ENCODE assay signal across 27 cellular contexts in the genomic region with DNA sequence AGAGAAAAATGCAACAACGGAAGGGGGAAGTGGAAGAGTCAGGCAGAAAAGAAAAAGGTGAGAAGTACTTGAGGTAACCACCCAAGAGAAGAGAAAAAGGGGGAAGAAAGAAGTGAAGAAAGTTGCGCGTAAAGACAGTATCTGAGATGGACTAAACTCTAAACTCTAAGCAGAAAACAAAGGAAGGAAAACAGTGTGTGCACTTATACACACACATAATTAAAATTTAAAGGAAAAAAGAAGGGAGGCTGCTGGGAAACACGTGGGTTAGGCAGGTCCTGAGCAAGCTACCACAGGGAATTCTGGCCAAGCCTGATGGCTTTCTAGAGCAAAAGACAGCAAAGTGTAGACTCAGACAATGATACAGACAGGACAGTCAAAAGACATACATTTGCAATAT.
"Had no signal": no experiment of that assay in that cellular context is flagged by ENCODE, and none has a peak within 500 bp of the region (broad histone marks: within the 10 kb centered on the region; RNA-seq: fewer than 3 reads in every experiment).

No MANE protein-coding gene starts in this region.

- H3K27me3 Mint-ChIP-seq: activated CD4-positive, alpha-beta T cell treated with anti-CD3 and anti-CD28 coated beads, Interleukin-2, amount 10 ng/mL, durations not matched to agents 7 days and 5 days; activated CD8-positive, alpha-beta T cell treated with anti-CD3 and anti-CD28 coated beads for 36 hours; naive thymus-derived CD4-positive, alpha-beta T cell had no signal

- H3K4me3 Mint-ChIP-seq: activated CD4-positive, alpha-beta T cell treated with anti-CD3 and anti-CD28 coated beads, Interleukin-2, amount 10 ng/mL, durations not matched to agents 7 days and 5 days; activated CD8-positive, alpha-beta T cell treated with anti-CD3 and anti-CD28 coated beads for 36 hours; activated T-helper 1 cell treated with anti-CD3 and anti-CD28 coated beads, Interleukin-12 subunit alpha, Interleukin-12 subunit beta, Interleukin-2, Interleukin-4 antibody, amounts not matched to agents 30 ng/mL and 10 ng/mL and 1 ng/mL, durations not matched to agents 14 hours and 24 hours and 36 hours; naive thymus-derived CD4-positive, alpha-beta T cell; neural progenitor cell had no signal

- H3K9me3 ChIP-seq: heart left ventricle, lower lobe of right lung, pancreas, psoas muscle, right atrium auricular region, spleen, thyroid gland, upper lobe of right lung had no signal

- H3K4me1 Mint-ChIP-seq: neural progenitor cell had no signal

- H3K4me3 ChIP-seq: heart left ventricle, lower lobe of right lung, neural progenitor cell, pancreas, right atrium auricular region, spleen, thyroid gland, upper lobe of right lung had no signal

- H2AFZ ChIP-seq: neural progenitor cell had no signal

- H3K36me3 ChIP-seq: brain microvascular endothelial cell, right atrium auricular region, upper lobe of right lung had no signal

- H3K27ac Mint-ChIP-seq: activated CD4-positive, alpha-beta T cell treated with anti-CD3 and anti-CD28 coated beads, Interleukin-2, amount 10 ng/mL, durations not matched to agents 7 days and 5 days; activated CD8-positive, alpha-beta T cell treated with anti-CD3 and anti-CD28 coated beads for 36 hours; activated naive CD4-positive, alpha-beta T cell treated with anti-CD3 and anti-CD28 coated beads, Interleukin-2, amount 50 U/mL, for 72 hours; activated T-helper 1 cell treated with anti-CD3 and anti-CD28 coated beads, Interleukin-12 subunit alpha, Interleukin-12 subunit beta, Interleukin-2, Interleukin-4 antibody, amounts not matched to agents 30 ng/mL and 10 ng/mL and 1 ng/mL, durations not matched to agents 14 hours and 24 hours and 36 hours; neural progenitor cell had no signal

- H3K4me2 ChIP-seq: neural progenitor cell had no signal

- ATAC-seq: activated CD4-positive, CD25-positive, alpha-beta regulatory T cell treated with anti-CD3 and anti-CD28 coated beads, Interleukin-2, amount 50 U/mL, for 24 hours; activated naive CD4-positive, alpha-beta T cell treated with anti-CD3 and anti-CD28 coated beads, Interleukin-2, amount 50 U/mL, for 72 hours; esophagus mucosa; heart left ventricle; left colon; lower lobe of right lung; naive thymus-derived CD4-positive, alpha-beta T cell; psoas muscle; upper lobe of right lung had no signal

- H3K9ac ChIP-seq: neural progenitor cell had no signal

- H3K27ac ChIP-seq: brain microvascular endothelial cell, lower lobe of right lung, neural progenitor cell, thyroid gland, upper lobe of right lung had no signal

- H3K9me3 Mint-ChIP-seq: activated CD4-positive, alpha-beta T cell treated with anti-CD3 and anti-CD28 coated beads, Interleukin-2, amount 10 ng/mL, durations not matched to agents 7 days and 5 days; activated CD8-positive, alpha-beta T cell treated with anti-CD3 and anti-CD28 coated beads for 36 hours; activated naive CD4-positive, alpha-beta T cell treated with anti-CD3 and anti-CD28 coated beads, Interleukin-2, amount 50 U/mL, for 72 hours; activated T-helper 1 cell treated with anti-CD3 and anti-CD28 coated beads, Interleukin-12 subunit alpha, Interleukin-12 subunit beta, Interleukin-2, Interleukin-4 antibody, amounts not matched to agents 30 ng/mL and 10 ng/mL and 1 ng/mL, durations not matched to agents 14 hours and 24 hours and 36 hours; naive thymus-derived CD4-positive, alpha-beta T cell; neural progenitor cell had no signal

- H3K4me1 ChIP-seq: neural progenitor cell had no signal

- H3K27me3 ChIP-seq: brain microvascular endothelial cell, heart left ventricle, neural progenitor cell, pancreas, right atrium auricular region, spleen, thyroid gland, upper lobe of right lung had no signal

- DNase-seq: activated CD4-positive, alpha-beta T cell treated with anti-CD3 and anti-CD28 coated beads, Interleukin-2, amount 10 ng/mL, durations not matched to agents 7 days and 5 days; activated CD8-positive, alpha-beta T cell treated with anti-CD3 and anti-CD28 coated beads for 36 hours; activated gamma-delta T cell; aorta; brain microvascular endothelial cell; central memory CD4-positive, alpha-beta T cell; effector memory CD4-positive, alpha-beta T cell; heart left ventricle; islet precursor cell; left colon; lower lobe of right lung; naive thymus-derived CD4-positive, alpha-beta T cell; pancreas; psoas muscle; spleen; stimulated activated CD4-positive, alpha-beta T cell treated with anti-CD3 and anti-CD28 coated beads, Interleukin-4, amount 100 ng/mL, for 1 hour; stimulated activated naive CD4-positive, alpha-beta T cell; T-helper 1 cell; T-helper 9 cell; thyroid gland; upper lobe of right lung had no signal
